In the genomic region with DNA sequence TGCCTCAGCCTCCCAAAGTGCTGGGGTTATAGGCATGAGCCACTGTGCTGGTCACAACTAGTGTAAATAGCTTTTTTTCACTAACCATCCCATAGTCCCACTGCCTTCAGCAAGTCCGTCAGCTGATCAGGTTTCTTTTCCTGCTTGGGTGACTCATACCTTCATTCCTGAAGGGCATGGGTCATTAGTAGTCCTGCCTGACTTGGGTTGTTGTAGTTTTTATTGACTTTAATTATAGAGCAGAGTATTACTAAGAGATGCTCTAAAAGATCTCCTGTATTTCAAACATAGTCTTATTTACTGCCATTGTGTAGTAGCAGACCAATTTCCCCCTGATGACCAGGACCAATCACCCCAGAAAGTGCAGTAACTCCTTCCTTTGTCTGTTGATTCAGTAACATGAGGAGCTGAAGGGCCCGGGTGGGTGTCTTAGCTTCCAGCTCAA, we compare ENCODE assay signal across 11 cellular contexts. TPM values are rescaled to one million over a fixed set of nuclear protein-coding genes. Genes with fewer than 3 reads are reported as not detected.
DNase-seq lines count a peak whose midpoint lies in the region; ATAC-seq and TF ChIP-seq lines count a peak whose summit lies in the region.
"Had no signal": no experiment of that assay in that cellular context is flagged by ENCODE, and none has a peak within 500 bp of the region (broad histone marks: within the 10 kb centered on the region; RNA-seq: fewer than 3 reads in every experiment).

No MANE protein-coding gene starts in this region.

- H3F3A ChIP-seq in PC-9 (ENCODE audit: insufficient read depth, low read depth) = peaks cover 10% of the 10 kb centered on the region

- no peaks in the 10 kb centered on the region for H3K79me2 ChIP-seq in PC-9 (ENCODE audit: low read depth)

- H3K4me1 ChIP-seq in PC-9 (replicated peaks; ENCODE audit: insufficient read depth) = peaks cover 15% of the 10 kb centered on the region
- no peaks in the 10 kb centered on the region for H3K4me1 ChIP-seq in CD8-positive, alpha-beta T cell (ENCODE audit: insufficient read depth, low read length)
- H3K4me1 ChIP-seq: right lobe of liver had no signal

- peak overlapping the region; percentile 21 for H3K4me3 Mint-ChIP-seq in nephron progenitor cell
- no peak overlapping the region for H3K4me3 Mint-ChIP-seq in CD8-positive, alpha-beta T cell

- no peaks in the 10 kb centered on the region for H3K27me3 ChIP-seq in PC-9 (ENCODE audit: insufficient read depth, low read depth)
- no peaks in the 10 kb centered on the region for H3K27me3 ChIP-seq in CD8-positive, alpha-beta T cell (ENCODE audit: insufficient read depth, low read length)
- H3K27me3 ChIP-seq: right lobe of liver had no signal

- TF ChIP-seq CTCF in PC-9 (conservative IDR thresholded peaks at IDR 0.05) (no peak), nephron progenitor cell (IDR thresholded peaks at IDR 0.05) (no peak)
- no peak for TF ChIP-seq CTCF in CD8-positive, alpha-beta T cell (IDR thresholded peaks at IDR 0.05)

- H4K20me1 ChIP-seq in PC-9 (ENCODE audit: insufficient read depth) = no peaks in the 10 kb centered on the region

- no peak overlapping the region for H2AFZ ChIP-seq in PC-9

- no peaks in the 10 kb centered on the region for H3K36me3 ChIP-seq in PC-9 (ENCODE audit: low read depth)
- H3K36me3 ChIP-seq in CD8-positive, alpha-beta T cell (ENCODE audit: insufficient read depth, low read length) = no peaks in the 10 kb centered on the region
- H3K36me3 ChIP-seq: right lobe of liver had no signal

- peaks cover 33% of the 10 kb centered on the region for H3K9me3 Mint-ChIP-seq in nephron progenitor cell
- peaks cover 22% of the 10 kb centered on the region for H3K9me3 Mint-ChIP-seq in CD8-positive, alpha-beta T cell

- no peaks in the 10 kb centered on the region for H3K9me2 ChIP-seq in PC-9 (ENCODE audit: insufficient read depth)

- no TSS peak for BruUV-seq in PC-9 (replicated peaks; lab: Mats Ljungman, UMichigan)

- H3K4me2 ChIP-seq in PC-9 = peak overlapping the region; percentile 51

- H3K9me3 ChIP-seq in PC-9 (ENCODE audit: insufficient read depth, low read depth) = no peaks in the 10 kb centered on the region
- no peaks in the 10 kb centered on the region for H3K9me3 ChIP-seq in CD8-positive, alpha-beta T cell (ENCODE audit: low read length)
- H3K9me3 ChIP-seq: right lobe of liver had no signal

- H3K4me1 Mint-ChIP-seq in nephron progenitor cell = peaks cover 31% of the 10 kb centered on the region
- H3K4me1 Mint-ChIP-seq in CD8-positive, alpha-beta T cell (ENCODE audit: low read depth) = peaks cover 17% of the 10 kb centered on the region

- no peak overlapping the region for H3K4me3 ChIP-seq in PC-9
- no peak overlapping the region for H3K4me3 ChIP-seq in CD8-positive, alpha-beta T cell (ENCODE audit: low read depth, low read length)
- H3K4me3 ChIP-seq: right lobe of liver had no signal

- intact Hi-C loops in PC-9 (cut with micrococcal nuclease; ENCODE audit: unreplicated experiment) = no loop called here
- intact Hi-C loops in CD8-positive, alpha-beta T cell (cut with DNase I, micrococcal nuclease) = loop anchor here in 1 of 2 experiments (5.0 kb wide), 1 partner anchor 39 kb away; no protein-coding TSS in a partner anchor

- POLR2A ChIA-PET in PC-9 (lab: Charles Lee; ENCODE audit: unreplicated experiment) = interaction anchor here (0.5 kb wide), 1 partner anchor 155 kb away, joined by 5 read pairs; no protein-coding TSS in a partner anchor
- POLR2A ChIA-PET in CD8-positive, alpha-beta T cell (lab: Charles Lee) = interaction anchor here (0.8 to 1.7 kb wide), 3 partner anchors 15 to 43 kb away, joined by 3 read pairs; no protein-coding TSS in a partner anchor

- CTCF ChIA-PET in PC-9 (lab: Charles Lee) = interaction anchor here (0.6 to 1.1 kb wide), 2 partner anchors 26 to 43 kb away, joined by 3 to 4 read pairs; no protein-coding TSS in a partner anchor
- CTCF ChIA-PET in CD8-positive, alpha-beta T cell (lab: Charles Lee) = interaction anchor here (1.3 kb wide), 1 partner anchor 37 kb away, joined by 4 read pairs; no protein-coding TSS in a partner anchor

- H3K27me3 Mint-ChIP-seq in nephron progenitor cell (ENCODE audit: low read depth, poor library complexity) = peaks cover 20% of the 10 kb centered on the region
- H3K27me3 Mint-ChIP-seq in CD8-positive, alpha-beta T cell (ENCODE audit: low read depth) = no peaks in the 10 kb centered on the region

- H3K36me3 Mint-ChIP-seq in nephron progenitor cell (ENCODE audit: low read depth) = peaks cover 30% of the 10 kb centered on the region
- H3K36me3 Mint-ChIP-seq in CD8-positive, alpha-beta T cell = peaks cover 4% of the 10 kb centered on the region

- DNase-seq in Daoy (ENCODE audit: low read depth) = peak; percentile 91
- peak; percentile 68 to 98 for DNase-seq in PC-9
- DNase-seq in epithelial cell of prostate (ENCODE audit: low read depth, low spot score) = peak; percentile 88
- DNase-seq in nephron progenitor cell = peak; percentile 18
- DNase-seq in stimulated activated CD4-positive, alpha-beta T cell treated with anti-CD3 and anti-CD28 coated beads, Interleukin-12 subunit alpha, Interleukin-12 subunit beta, amount 100 ng/mL, for 4 hours = no peak
- no peak for DNase-seq in CD8-positive, alpha-beta T cell
- DNase-seq in activated T-cell treated with anti-CD3 and anti-CD28 coated beads, Interleukin-2, amount 50 U/mL, for 48 hours = no peak
- DNase-seq: NCI-H446; right lobe of liver; stimulated activated naive CD4-positive, alpha-beta T cell treated with Interleukin-2 at 50 U/mL for 16 hours had no signal

- H3K27ac ChIP-seq in PC-9 (peak overlapping the region; percentile 55), epithelial cell of prostate (peak overlapping the region; percentile 32)
- H3K27ac ChIP-seq in CD8-positive, alpha-beta T cell (ENCODE audit: low read depth, low read length) = no peak overlapping the region
- H3K27ac ChIP-seq: right lobe of liver had no signal

- H3K27ac Mint-ChIP-seq in nephron progenitor cell = peak overlapping the region; percentile 58
- H3K27ac Mint-ChIP-seq in CD8-positive, alpha-beta T cell = no peak overlapping the region

- no peak for ATAC-seq in HG02852 (IDR thresholded peaks at IDR 0.05; ENCODE audit: unreplicated experiment)
- ATAC-seq in CD8-positive, alpha-beta T cell = no peak

RNA-seq across cellular contexts. Expression of a gene that starts 25.8 kb away (rescaled TPM):
- total RNA-seq in Daoy (2014; rRNA removed; shearing (Covaris generic)) = 431 and 475 TPM in 2 replicates
- total RNA-seq in PC-9 (2021) = 305 and 374 TPM in 2 replicates
- total RNA-seq in CD8-positive, alpha-beta T cell = 1,000 to 10,000 TPM; 2,677 to 2,722 TPM

Comparison
In these comparisons a context has a peak if more than half of its experiments do, and no peak if none do; other contexts are left out.
1. DNase-seq: peak in Daoy (single experiment), PC-9 (2 of 2), epithelial cell of prostate (single experiment) and nephron progenitor cell (single experiment); none in stimulated activated CD4-positive, alpha-beta T cell treated with anti-CD3 and anti-CD28 coated beads, Interleukin-12 subunit alpha, Interleukin-12 subunit beta, amount 100 ng/mL, for 4 hours (single experiment), CD8-positive, alpha-beta T cell (0 of 7) and activated T-cell treated with anti-CD3 and anti-CD28 coated beads, Interleukin-2, amount 50 U/mL, for 48 hours (0 of 2).